ENCODE assay signal across 1 cellular context in the genomic region with DNA sequence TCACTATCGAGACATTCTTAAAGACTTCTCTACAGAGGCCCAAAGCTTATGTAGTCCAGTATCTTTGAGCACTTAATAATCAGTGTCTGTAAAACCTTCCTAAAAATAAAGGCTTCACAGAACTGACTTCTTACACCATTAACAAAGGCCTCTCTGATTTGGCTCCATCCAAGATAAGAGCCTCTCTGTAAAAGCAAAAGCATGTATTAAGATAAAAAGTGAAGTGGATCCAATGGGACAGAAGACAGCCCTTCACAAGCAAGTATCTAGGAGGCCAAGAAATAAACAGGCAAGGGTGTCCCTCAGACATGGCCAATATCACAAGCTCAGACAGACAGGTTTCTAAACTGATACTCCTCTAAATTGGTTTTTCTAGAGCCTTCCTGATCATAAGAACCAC.
TF ChIP-seq lines count a peak whose summit lies in the region.

No MANE protein-coding gene starts in this region.

TF ChIP-seq in WTC11, 78 proteins besides CTCF, POLR2A, EP300 and RAD21 (continued from another document):
- TF ChIP-seq, protein P1, sequence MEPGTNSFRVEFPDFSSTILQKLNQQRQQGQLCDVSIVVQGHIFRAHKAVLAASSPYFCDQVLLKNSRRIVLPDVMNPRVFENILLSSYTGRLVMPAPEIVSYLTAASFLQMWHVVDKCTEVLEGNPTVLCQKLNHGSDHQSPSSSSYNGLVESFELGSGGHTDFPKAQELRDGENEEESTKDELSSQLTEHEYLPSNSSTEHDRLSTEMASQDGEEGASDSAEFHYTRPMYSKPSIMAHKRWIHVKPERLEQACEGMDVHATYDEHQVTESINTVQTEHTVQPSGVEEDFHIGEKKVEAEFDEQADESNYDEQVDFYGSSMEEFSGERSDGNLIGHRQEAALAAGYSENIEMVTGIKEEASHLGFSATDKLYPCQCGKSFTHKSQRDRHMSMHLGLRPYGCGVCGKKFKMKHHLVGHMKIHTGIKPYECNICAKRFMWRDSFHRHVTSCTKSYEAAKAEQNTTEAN (CRISPR knock-in tag; IDR thresholded peaks at IDR 0.05) = no peak
- TF ChIP-seq, protein P2, sequence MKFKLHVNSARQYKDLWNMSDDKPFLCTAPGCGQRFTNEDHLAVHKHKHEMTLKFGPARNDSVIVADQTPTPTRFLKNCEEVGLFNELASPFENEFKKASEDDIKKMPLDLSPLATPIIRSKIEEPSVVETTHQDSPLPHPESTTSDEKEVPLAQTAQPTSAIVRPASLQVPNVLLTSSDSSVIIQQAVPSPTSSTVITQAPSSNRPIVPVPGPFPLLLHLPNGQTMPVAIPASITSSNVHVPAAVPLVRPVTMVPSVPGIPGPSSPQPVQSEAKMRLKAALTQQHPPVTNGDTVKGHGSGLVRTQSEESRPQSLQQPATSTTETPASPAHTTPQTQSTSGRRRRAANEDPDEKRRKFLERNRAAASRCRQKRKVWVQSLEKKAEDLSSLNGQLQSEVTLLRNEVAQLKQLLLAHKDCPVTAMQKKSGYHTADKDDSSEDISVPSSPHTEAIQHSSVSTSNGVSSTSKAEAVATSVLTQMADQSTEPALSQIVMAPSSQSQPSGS (CRISPR knock-in tag; IDR thresholded peaks at IDR 0.05; ENCODE audit: borderline replicate concordance, low read depth) = no peak
- TF ChIP-seq PRRX2 (CRISPR knock-in tag; IDR thresholded peaks at IDR 0.05) (no peak), ETV6 (CRISPR knock-in tag; IDR thresholded peaks at IDR 0.05) (no peak), ATF1 (CRISPR knock-in tag; IDR thresholded peaks at IDR 0.05) (no peak), ZNF416 (CRISPR knock-in tag; IDR thresholded peaks at IDR 0.05) (no peak), CREB1 (CRISPR knock-in tag; IDR thresholded peaks at IDR 0.05) (no peak), ESRRA (CRISPR knock-in tag; IDR thresholded peaks at IDR 0.05; ENCODE audit: borderline replicate concordance) (no peak)
- TF ChIP-seq, protein P3, sequence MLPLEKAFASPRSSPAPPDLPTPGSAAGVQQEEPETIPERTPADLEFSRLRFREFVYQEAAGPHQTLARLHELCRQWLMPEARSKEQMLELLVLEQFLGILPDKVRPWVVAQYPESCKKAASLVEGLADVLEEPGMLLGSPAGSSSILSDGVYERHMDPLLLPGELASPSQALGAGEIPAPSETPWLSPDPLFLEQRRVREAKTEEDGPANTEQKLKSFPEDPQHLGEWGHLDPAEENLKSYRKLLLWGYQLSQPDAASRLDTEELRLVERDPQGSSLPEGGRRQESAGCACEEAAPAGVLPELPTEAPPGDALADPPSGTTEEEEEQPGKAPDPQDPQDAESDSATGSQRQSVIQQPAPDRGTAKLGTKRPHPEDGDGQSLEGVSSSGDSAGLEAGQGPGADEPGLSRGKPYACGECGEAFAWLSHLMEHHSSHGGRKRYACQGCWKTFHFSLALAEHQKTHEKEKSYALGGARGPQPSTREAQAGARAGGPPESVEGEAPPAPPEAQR (CRISPR knock-in tag; IDR thresholded peaks at IDR 0.05) = no peak
- TF ChIP-seq, protein P4, sequence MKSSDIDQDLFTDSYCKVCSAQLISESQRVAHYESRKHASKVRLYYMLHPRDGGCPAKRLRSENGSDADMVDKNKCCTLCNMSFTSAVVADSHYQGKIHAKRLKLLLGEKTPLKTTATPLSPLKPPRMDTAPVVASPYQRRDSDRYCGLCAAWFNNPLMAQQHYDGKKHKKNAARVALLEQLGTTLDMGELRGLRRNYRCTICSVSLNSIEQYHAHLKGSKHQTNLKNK (CRISPR knock-in tag; IDR thresholded peaks at IDR 0.05) = no peak
- TF ChIP-seq, protein P5, sequence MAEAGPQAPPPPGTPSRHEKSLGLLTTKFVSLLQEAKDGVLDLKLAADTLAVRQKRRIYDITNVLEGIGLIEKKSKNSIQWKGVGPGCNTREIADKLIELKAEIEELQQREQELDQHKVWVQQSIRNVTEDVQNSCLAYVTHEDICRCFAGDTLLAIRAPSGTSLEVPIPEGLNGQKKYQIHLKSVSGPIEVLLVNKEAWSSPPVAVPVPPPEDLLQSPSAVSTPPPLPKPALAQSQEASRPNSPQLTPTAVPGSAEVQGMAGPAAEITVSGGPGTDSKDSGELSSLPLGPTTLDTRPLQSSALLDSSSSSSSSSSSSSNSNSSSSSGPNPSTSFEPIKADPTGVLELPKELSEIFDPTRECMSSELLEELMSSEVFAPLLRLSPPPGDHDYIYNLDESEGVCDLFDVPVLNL (CRISPR knock-in tag; IDR thresholded peaks at IDR 0.05; ENCODE audit: borderline replicate concordance, low read depth) = no peak
